15 cellular contexts compared by ENCODE assay signal in genomic region chr19:35851213-35852028, GRCh38. TPM values are rescaled to one million over a fixed set of nuclear protein-coding genes. Genes with fewer than 3 reads are reported as not detected.
DNase-seq lines count a peak whose midpoint lies in the region; ATAC-seq and TF ChIP-seq lines count a peak whose summit lies in the region.
"Had no signal": no experiment of that assay in that cellular context is flagged by ENCODE, and none has a peak within 500 bp of the region (broad histone marks: within the 10 kb centered on the region; RNA-seq: fewer than 3 reads in every experiment).

No MANE protein-coding gene starts in this region.

- no peak overlapping the region for H3K27ac ChIP-seq in caudate nucleus (ENCODE audit: low read depth, low read length)
- H3K27ac ChIP-seq: ascending aorta, right lobe of liver, SJSA1 had no signal

- TF ChIP-seq CTCF in GM12874 (IDR thresholded peaks at IDR 0.05; ENCODE audit: insufficient read depth, low read depth, low read length): 0 out of 2 replicates have a peak, but pooled peaks have one; percentile 12
- no peak for TF ChIP-seq CTCF in omental fat pad (IDR thresholded peaks at IDR 0.05)

- no peak for ATAC-seq in omental fat pad (ENCODE audit: low FRiP score)
- ATAC-seq: esophagus mucosa, left colon had no signal

- DNase-seq in NCI-H748 treated with DMSO at 0.1 percent for 48 hours (lab: John Stamatoyannopoulos, UW): peak; percentile 14
- peak; percentile 57 for DNase-seq in left kidney (ENCODE audit: low read depth, low spot score)
- no peak for DNase-seq in caudate nucleus (lab: John Stamatoyannopoulos, UW)
- no peak for DNase-seq in SK-N-DZ (ENCODE audit: low spot score)
- DNase-seq in omental fat pad (ENCODE audit: low spot score): no peak
- DNase-seq: activated CD4-positive, alpha-beta memory T cell treated with anti-CD3 and anti-CD28 coated beads for 36 hours; left colon; NCI-H2081 treated with DMSO at 0.1 percent for 48 hours had no signal

RNA-seq across cellular contexts. Expression of gene NPHS1, which starts 0.9 kb away (rescaled TPM):
- not detected in 2 replicates for polyA plus RNA-seq in SK-N-DZ (2014; cell fraction: cytosol; rRNA removed)
- polyA plus RNA-seq in SK-N-DZ (2014; cell fraction: nucleus; rRNA removed): 0.16 TPM in 1 of 2 replicates, not detected in the other
- 1 to 10 TPM in 1 of 4 donors, under 1 TPM in 1, not detected in 2; 0.48 to 1.5 TPM for total RNA-seq in omental fat pad
- total RNA-seq: activated CD4-positive, alpha-beta memory T cell treated with anti-CD3 and anti-CD28 coated beads for 36 hours; ascending aorta; esophagus mucosa; G401; HT-29; left colon; right lobe of liver; SJSA1 had no signal

RNA-seq across cellular contexts. Expression of gene KIRREL2, which starts 5.3 kb away (rescaled TPM):
- 0.35 and 0.46 TPM in 2 replicates for polyA plus RNA-seq in SK-N-DZ (2014; cell fraction: cytosol; rRNA removed)
- polyA plus RNA-seq in SK-N-DZ (2014; cell fraction: nucleus; rRNA removed): 0.50 and 1.0 TPM in 2 replicates
- total RNA-seq in omental fat pad: 1 to 10 TPM in 1 of 4 donors, under 1 TPM in 2, not detected in 1; 0.25 to 1.4 (median 0.48) TPM
- total RNA-seq: ascending aorta, HT-29, right lobe of liver, SJSA1 had no signal

RNA-seq across cellular contexts. Expression of gene APLP1, which starts 17.0 kb away (rescaled TPM):
- 69.6 and 77.4 TPM in 2 replicates for polyA plus RNA-seq in SK-N-DZ (2014; cell fraction: cytosol; rRNA removed)
- 66.8 and 94.7 TPM in 2 replicates for polyA plus RNA-seq in SK-N-DZ (2014; cell fraction: nucleus; rRNA removed)
- total RNA-seq in omental fat pad: 10 to 100 TPM in 1 of 4 donors, 1 to 10 TPM in 3; 1.1 to 10.1 (median 2.3) TPM

RNA-seq across cellular contexts. Expression of gene PRODH2, which starts 38.8 kb away (rescaled TPM):
- not detected in 2 replicates for polyA plus RNA-seq in SK-N-DZ (2014; cell fraction: cytosol; rRNA removed)
- polyA plus RNA-seq in SK-N-DZ (2014; cell fraction: nucleus; rRNA removed): not detected in 2 replicates
- total RNA-seq in omental fat pad: not detected
- total RNA-seq: activated CD4-positive, alpha-beta memory T cell treated with anti-CD3 and anti-CD28 coated beads for 36 hours; ascending aorta; esophagus mucosa; G401; HT-29; left colon; SJSA1 had no signal

RNA-seq across cellular contexts. Expression of gene NFKBID, which starts 48.9 kb away (rescaled TPM):
- 1.8 and 2.4 TPM in 2 replicates for polyA plus RNA-seq in SK-N-DZ (2014; cell fraction: cytosol; rRNA removed)
- 13.3 and 33.4 TPM in 2 replicates for polyA plus RNA-seq in SK-N-DZ (2014; cell fraction: nucleus; rRNA removed)
- total RNA-seq in omental fat pad: 10 to 100 TPM in 3 of 4 donors, 1 to 10 TPM in 1; 7.4 to 52.7 (median 15.5) TPM

Comparison
In these comparisons a context has a peak if more than half of its experiments do, and no peak if none do; other contexts are left out.
1. DNase-seq: peak in NCI-H748 treated with DMSO at 0.1 percent for 48 hours (single experiment) and left kidney (single experiment); none in caudate nucleus (0 of 61), SK-N-DZ (single experiment) and omental fat pad (single experiment).